Comparison of ENCODE assay signal across 1 cellular context in the genomic region with DNA sequence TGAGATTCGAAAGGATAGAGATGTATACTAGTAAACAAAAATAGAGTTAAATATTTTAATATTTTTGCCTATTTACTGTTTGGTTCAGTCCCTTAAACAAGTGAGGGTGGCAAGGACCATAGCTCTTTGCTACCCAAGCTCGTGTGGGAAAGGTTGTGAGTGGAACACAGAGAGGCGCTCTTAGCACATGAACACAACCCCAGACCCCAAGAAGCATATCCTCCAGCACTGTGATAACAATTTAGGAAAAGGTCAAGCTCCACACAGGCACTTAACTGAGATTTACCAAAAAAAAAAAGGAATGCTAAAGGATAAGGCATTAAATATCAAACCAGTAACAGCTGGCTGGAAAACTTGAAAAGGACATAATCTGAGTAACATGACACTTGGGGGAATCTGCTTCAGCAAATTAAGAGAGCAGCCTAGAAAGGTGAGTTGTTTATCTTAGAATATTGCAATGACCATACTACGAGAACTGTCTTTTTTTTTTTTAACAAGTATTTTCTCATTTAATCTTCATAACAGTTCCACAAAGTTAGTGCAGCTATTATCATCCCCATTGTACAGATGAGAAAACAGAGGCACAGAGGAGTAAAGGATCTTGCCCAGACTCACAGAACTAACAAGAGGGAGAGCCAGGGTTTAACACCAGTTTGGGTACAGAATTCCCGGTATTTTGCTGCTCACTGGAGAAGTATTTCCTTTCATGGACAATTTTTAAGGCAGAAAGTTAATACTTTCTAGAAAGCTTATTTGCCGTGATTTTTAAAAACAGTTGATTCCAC.
TF ChIP-seq lines count a peak whose summit lies in the region.

No MANE protein-coding gene starts in this region.

TF ChIP-seq in HCT116, 20 proteins besides CTCF, POLR2A, EP300 and RAD21:
- TF ChIP-seq SP1 (IDR thresholded peaks at IDR 0.05; ENCODE audit: low read depth) (no peak), EZH2phosphoT487 (IDR thresholded peaks at IDR 0.05; ENCODE audit: borderline replicate concordance) (no peak), SIN3A (IDR thresholded peaks at IDR 0.05; ENCODE audit: low read depth) (no peak), JUND (IDR thresholded peaks at IDR 0.05) (no peak), TCF7L2 (IDR thresholded peaks at IDR 0.05; ENCODE audit: borderline replicate concordance, extremely low read depth, insufficient read depth, insufficient read length) (no peak), EZH2 (IDR thresholded peaks at IDR 0.05) (no peak), FOSL1 (IDR thresholded peaks at IDR 0.05; ENCODE audit: low read depth) (no peak), ZFX (IDR thresholded peaks at IDR 0.05) (no peak), SRF (IDR thresholded peaks at IDR 0.05; ENCODE audit: low read depth) (no peak), POLR2AphosphoS5 (IDR thresholded peaks at IDR 0.05; ENCODE audit: low read depth, low read length) (no peak), CBX3 (IDR thresholded peaks at IDR 0.05; ENCODE audit: low read depth) (no peak)
- TF ChIP-seq, protein P1, sequence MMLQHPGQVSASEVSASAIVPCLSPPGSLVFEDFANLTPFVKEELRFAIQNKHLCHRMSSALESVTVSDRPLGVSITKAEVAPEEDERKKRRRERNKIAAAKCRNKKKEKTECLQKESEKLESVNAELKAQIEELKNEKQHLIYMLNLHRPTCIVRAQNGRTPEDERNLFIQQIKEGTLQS (IDR thresholded peaks at IDR 0.05), result no peak
